Comparison of ENCODE assay signal across 1 cellular context in genomic region chr21:45478115-45478801, GRCh38.
TF ChIP-seq lines count a peak whose summit lies in the region.

No MANE protein-coding gene starts in this region.

TF ChIP-seq in GM12878, 131 proteins besides CTCF, POLR2A, EP300 and RAD21 (continued from another document):
- TF ChIP-seq RELB (IDR thresholded peaks at IDR 0.05; ENCODE audit: low read depth) (no peak), KAT2A (conservative IDR thresholded peaks at IDR 0.05; ENCODE audit: control insufficient read depth, low read depth, low read length) (no peak), YY1 (IDR thresholded peaks at IDR 0.05; ENCODE audit: low read depth, low read length) (peak; percentile 88), FOS (IDR thresholded peaks at IDR 0.05; ENCODE audit: borderline replicate concordance, extremely low read depth, insufficient read length) (no peak)
